In the genomic region with DNA sequence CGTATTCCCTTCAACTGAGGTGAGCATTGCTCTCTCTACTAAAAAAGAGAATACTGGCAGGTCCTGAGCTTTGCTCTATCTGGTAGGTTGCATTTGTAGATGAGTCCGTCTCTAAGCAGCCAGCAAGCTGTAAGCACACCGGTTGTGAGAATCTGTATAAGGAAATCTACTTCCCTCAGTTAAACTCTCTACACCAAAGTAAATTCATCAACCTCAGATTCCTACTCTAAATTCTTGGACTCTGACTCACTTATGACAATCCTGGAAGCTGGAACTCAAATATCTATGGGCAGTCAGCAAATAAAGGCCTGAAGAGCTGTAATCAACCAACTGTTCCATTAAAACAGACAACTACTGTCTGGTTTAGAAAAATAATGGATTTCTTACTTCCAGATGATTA, we compare ENCODE assay signal across 10 cellular contexts. TPM values are rescaled to one million over a fixed set of nuclear protein-coding genes. Genes with fewer than 3 reads are reported as not detected.
DNase-seq lines count a peak whose midpoint lies in the region; ATAC-seq and TF ChIP-seq lines count a peak whose summit lies in the region.
"Had no signal": no experiment of that assay in that cellular context is flagged by ENCODE, and none has a peak within 500 bp of the region (broad histone marks: within the 10 kb centered on the region; RNA-seq: fewer than 3 reads in every experiment).

No MANE protein-coding gene starts in this region.

- TF ChIP-seq RAD21 in SK-N-SH (IDR thresholded peaks at IDR 0.05; ENCODE audit: low read length) = no peak

- TF ChIP-seq POLR2A in gastroesophageal sphincter (IDR thresholded peaks at IDR 0.05) = no peak

- H3K4me2 ChIP-seq in SK-N-SH = peak overlapping the region; percentile 9; the same call in 1 of the 2 replicates

- H4K20me1 ChIP-seq in SK-N-SH (ENCODE audit: insufficient read depth) = no peaks in the 10 kb centered on the region

- H3K27ac ChIP-seq in SK-N-SH (ENCODE audit: low read depth in 2 of 2, low read length in 1 of 2) = peak overlapping the region; percentile 47 to 72; a peak in 3 of 4 replicates
- H3K27ac ChIP-seq in gastroesophageal sphincter = peak overlapping the region; percentile 72 to 91 (median 87)

- DNase-seq in EL = peak; percentile 92
- no peak for DNase-seq in SK-N-SH
- no peak for DNase-seq in osteocyte (ENCODE audit: extremely low spot score, unreplicated experiment)
- DNase-seq in DMS79 (lab: John Stamatoyannopoulos, UW) = no peak
- DNase-seq in activated T-helper 1 cell treated with anti-CD3 and anti-CD28 coated beads, Interleukin-12 subunit alpha, Interleukin-12 subunit beta, Interleukin-2, Interleukin-4 antibody, amounts not matched to agents 30 ng/mL and 10 ng/mL and 1 ng/mL, durations not matched to agents 14 hours and 24 hours and 36 hours (ENCODE audit: low spot score) = no peak
- DNase-seq in globus pallidus (ENCODE audit: low spot score) = no peak
- DNase-seq: midbrain, NCI-H1048 had no signal

- H3K4me3 ChIP-seq in SK-N-SH (ENCODE audit: low read depth in 2 of 2, low read length in 1 of 2) (no peak overlapping the region), gastroesophageal sphincter (no peak overlapping the region)

- 14% methylated on average over 3 of the region's 3 CpGs for WGBS in SK-N-SH (ENCODE audit: low lambda C conversion rate)
- WGBS in gastroesophageal sphincter (ENCODE audit: low coverage in 1 of 2), 2 donors = 35 to 50% methylated on average over 2 to 3 of the region's 3 CpGs

- H3K9me3 Mint-ChIP-seq in osteocyte (ENCODE audit: unreplicated experiment) = no peaks in the 10 kb centered on the region
- peaks cover 7% of the 10 kb centered on the region for H3K9me3 Mint-ChIP-seq in activated T-helper 1 cell treated with anti-CD3 and anti-CD28 coated beads, Interleukin-12 subunit alpha, Interleukin-12 subunit beta, Interleukin-2, Interleukin-4 antibody, amounts not matched to agents 30 ng/mL and 10 ng/mL and 1 ng/mL, durations not matched to agents 14 hours and 24 hours and 36 hours

- H3K4me3 Mint-ChIP-seq in osteocyte (ENCODE audit: unreplicated experiment) = peak overlapping the region; percentile 23
- no peak overlapping the region for H3K4me3 Mint-ChIP-seq in activated T-helper 1 cell treated with anti-CD3 and anti-CD28 coated beads, Interleukin-12 subunit alpha, Interleukin-12 subunit beta, Interleukin-2, Interleukin-4 antibody, amounts not matched to agents 30 ng/mL and 10 ng/mL and 1 ng/mL, durations not matched to agents 14 hours and 24 hours and 36 hours

- H3K4me1 Mint-ChIP-seq in osteocyte (ENCODE audit: unreplicated experiment) = peaks cover 77% of the 10 kb centered on the region
- H3K4me1 Mint-ChIP-seq in activated T-helper 1 cell treated with anti-CD3 and anti-CD28 coated beads, Interleukin-12 subunit alpha, Interleukin-12 subunit beta, Interleukin-2, Interleukin-4 antibody, amounts not matched to agents 30 ng/mL and 10 ng/mL and 1 ng/mL, durations not matched to agents 14 hours and 24 hours and 36 hours (ENCODE audit: low read depth) = no peaks in the 10 kb centered on the region

- H3K27me3 ChIP-seq in SK-N-SH (ENCODE audit: insufficient read depth) = no peaks in the 10 kb centered on the region
- H3K27me3 ChIP-seq in gastroesophageal sphincter = no peaks in the 10 kb centered on the region

- CTCF ChIA-PET in SK-N-SH (lab: Yijun Ruan, JAX) = no interaction called here

- H3K27ac Mint-ChIP-seq in osteocyte (ENCODE audit: unreplicated experiment) = peak overlapping the region; percentile 86
- H3K27ac Mint-ChIP-seq in activated T-helper 1 cell treated with anti-CD3 and anti-CD28 coated beads, Interleukin-12 subunit alpha, Interleukin-12 subunit beta, Interleukin-2, Interleukin-4 antibody, amounts not matched to agents 30 ng/mL and 10 ng/mL and 1 ng/mL, durations not matched to agents 14 hours and 24 hours and 36 hours = no peak overlapping the region

- H3K36me3 ChIP-seq in SK-N-SH (replicated peaks in 1 of 2; ENCODE audit: control insufficient read depth in 1 of 2, insufficient read depth in 2 of 2, low read length in 1 of 2) (no peaks in the 10 kb centered on the region), gastroesophageal sphincter (no peaks in the 10 kb centered on the region)

- H3K4me1 ChIP-seq in SK-N-SH (ENCODE audit: control insufficient read depth in 1 of 2, insufficient read depth in 2 of 2, low read depth in 1 of 2, low read length in 1 of 2) (peaks cover 0 to 32% of the 10 kb centered on the region in 2 experiments; a peak in 2 of 4 replicates), gastroesophageal sphincter (peaks cover 12 to 70% (median 19%) of the 10 kb centered on the region in 3 donors)

- H3K9me3 ChIP-seq in SK-N-SH (no peaks in the 10 kb centered on the region), gastroesophageal sphincter (no peaks in the 10 kb centered on the region)

- H3K27me3 Mint-ChIP-seq in osteocyte (ENCODE audit: unreplicated experiment) = no peaks in the 10 kb centered on the region
- no peaks in the 10 kb centered on the region for H3K27me3 Mint-ChIP-seq in activated T-helper 1 cell treated with anti-CD3 and anti-CD28 coated beads, Interleukin-12 subunit alpha, Interleukin-12 subunit beta, Interleukin-2, Interleukin-4 antibody, amounts not matched to agents 30 ng/mL and 10 ng/mL and 1 ng/mL, durations not matched to agents 14 hours and 24 hours and 36 hours (ENCODE audit: insufficient read depth)

- peaks cover 4% of the 10 kb centered on the region for H3F3A ChIP-seq in SK-N-SH (replicated peaks; ENCODE audit: insufficient read depth)

- intact Hi-C loops in activated T-helper 1 cell treated with anti-CD3 and anti-CD28 coated beads, Interleukin-12 subunit alpha, Interleukin-12 subunit beta, Interleukin-2, Interleukin-4 antibody, amounts not matched to agents 30 ng/mL and 10 ng/mL and 1 ng/mL, durations not matched to agents 14 hours and 24 hours and 36 hours (cut with micrococcal nuclease) = no loop called here

- ATAC-seq in gastroesophageal sphincter = peak; percentile 82
- ATAC-seq in HG03565 (IDR thresholded peaks at IDR 0.05; ENCODE audit: unreplicated experiment) = no peak

- peaks cover 87% of the 10 kb centered on the region for H3K79me2 ChIP-seq in SK-N-SH (ENCODE audit: insufficient read depth)

- POLR2A ChIA-PET in SK-N-SH (lab: Yijun Ruan, JAX) = no interaction called here

- no peaks in the 10 kb centered on the region for H3K9me2 ChIP-seq in SK-N-SH

- TF ChIP-seq EP300 in SK-N-SH (IDR thresholded peaks at IDR 0.05; ENCODE audit: borderline replicate concordance in 1 of 2, low read depth in 1 of 2, low read length in 1 of 2) = peak in 1 of 2 experiments; percentile 52; a peak in 1 of 4 replicates
- no peak for TF ChIP-seq EP300 in gastroesophageal sphincter (IDR thresholded peaks at IDR 0.05)

- H3K9ac ChIP-seq in SK-N-SH = peak overlapping the region; percentile 40; the same call in 1 of the 2 replicates

- no peak overlapping the region for H2AFZ ChIP-seq in SK-N-SH (ENCODE audit: low read depth)

- TF ChIP-seq CTCF in SK-N-SH (IDR thresholded peaks at IDR 0.05) (no peak), gastroesophageal sphincter (IDR thresholded peaks at IDR 0.05) (no peak), osteocyte (IDR thresholded peaks at IDR 0.05) (no peak)

- H3K36me3 Mint-ChIP-seq in osteocyte (ENCODE audit: unreplicated experiment) = peaks cover 6% of the 10 kb centered on the region
- H3K36me3 Mint-ChIP-seq in activated T-helper 1 cell treated with anti-CD3 and anti-CD28 coated beads, Interleukin-12 subunit alpha, Interleukin-12 subunit beta, Interleukin-2, Interleukin-4 antibody, amounts not matched to agents 30 ng/mL and 10 ng/mL and 1 ng/mL, durations not matched to agents 14 hours and 24 hours and 36 hours (ENCODE audit: low read depth) = no peaks in the 10 kb centered on the region

TF ChIP-seq in SK-N-SH, 30 proteins besides CTCF, POLR2A, EP300 and RAD21 (continues in another document):
- TF ChIP-seq, protein P1, sequence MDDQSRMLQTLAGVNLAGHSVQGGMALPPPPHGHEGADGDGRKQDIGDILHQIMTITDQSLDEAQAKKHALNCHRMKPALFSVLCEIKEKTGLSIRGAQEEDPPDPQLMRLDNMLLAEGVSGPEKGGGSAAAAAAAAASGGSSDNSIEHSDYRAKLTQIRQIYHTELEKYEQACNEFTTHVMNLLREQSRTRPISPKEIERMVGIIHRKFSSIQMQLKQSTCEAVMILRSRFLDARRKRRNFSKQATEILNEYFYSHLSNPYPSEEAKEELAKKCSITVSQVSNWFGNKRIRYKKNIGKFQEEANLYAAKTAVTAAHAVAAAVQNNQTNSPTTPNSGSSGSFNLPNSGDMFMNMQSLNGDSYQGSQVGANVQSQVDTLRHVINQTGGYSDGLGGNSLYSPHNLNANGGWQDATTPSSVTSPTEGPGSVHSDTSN (IDR thresholded peaks at IDR 0.05) = peak; percentile 60
- TF ChIP-seq YY1 (IDR thresholded peaks at IDR 0.05; ENCODE audit: low read depth) = no peak
- no peak for TF ChIP-seq MEF2A (IDR thresholded peaks at IDR 0.05; ENCODE audit: borderline replicate concordance, low read depth)
- no peak for TF ChIP-seq SIN3A (IDR thresholded peaks at IDR 0.05; ENCODE audit: borderline replicate concordance, low read depth, low read length)
- TF ChIP-seq TCF12 (IDR thresholded peaks at IDR 0.05) = peak; percentile 54; the same call in 1 of the 2 replicates
- TF ChIP-seq GABPA (IDR thresholded peaks at IDR 0.05; ENCODE audit: low read depth) = no peak
- TF ChIP-seq GATA2 (CRISPR knock-in tag; IDR thresholded peaks at IDR 0.05) = no peak
- no peak for TF ChIP-seq RXRA (IDR thresholded peaks at IDR 0.05; ENCODE audit: borderline replicate concordance, low read depth)
- no peak for TF ChIP-seq MXI1 (IDR thresholded peaks at IDR 0.05; ENCODE audit: low read depth, low read length)

RNA-seq across cellular contexts. Expression of a gene that starts 37.9 kb away (rescaled TPM):
- polyA plus RNA-seq in SK-N-SH (2012; rRNA removed) = 32.2 and 41.3 TPM in 2 replicates
- 24.5 and 30.8 TPM in 2 replicates for polyA plus RNA-seq in SK-N-SH (2012; cell fraction: cytosol; rRNA removed)
- 76.0 and 102 TPM in 2 replicates for polyA plus RNA-seq in SK-N-SH (2012; cell fraction: nucleus; rRNA removed)
- total RNA-seq in gastroesophageal sphincter (100 to 1,000 TPM in 3 of 4 donors, 10 to 100 TPM in 1; 84.4 to 279 (median 154) TPM), osteocyte (395 and 408 TPM in 2 replicates)
- total RNA-seq in activated T-helper 1 cell treated with anti-CD3 and anti-CD28 coated beads, Interleukin-12 subunit alpha, Interleukin-12 subunit beta, Interleukin-2, Interleukin-4 antibody, amounts not matched to agents 30 ng/mL and 10 ng/mL and 1 ng/mL, durations not matched to agents 14 hours and 24 hours and 36 hours = 0.03 and 0.15 TPM in 2 replicates

Comparison
In these comparisons a context has a peak if more than half of its experiments do, and no peak if none do; other contexts are left out.
1. RNA of a gene that starts 37.9 kb away (total RNA-seq): 395 to 408 TPM in osteocyte and 84.4 to 279 TPM in gastroesophageal sphincter; 0.03 to 0.15 TPM in activated T-helper 1 cell treated with anti-CD3 and anti-CD28 coated beads, Interleukin-12 subunit alpha, Interleukin-12 subunit beta, Interleukin-2, Interleukin-4 antibody, amounts not matched to agents 30 ng/mL and 10 ng/mL and 1 ng/mL, durations not matched to agents 14 hours and 24 hours and 36 hours; every median in the first group is over 10 times any median in the second.